Comparison of ENCODE assay signal across 10 cellular contexts in the genomic region with DNA sequence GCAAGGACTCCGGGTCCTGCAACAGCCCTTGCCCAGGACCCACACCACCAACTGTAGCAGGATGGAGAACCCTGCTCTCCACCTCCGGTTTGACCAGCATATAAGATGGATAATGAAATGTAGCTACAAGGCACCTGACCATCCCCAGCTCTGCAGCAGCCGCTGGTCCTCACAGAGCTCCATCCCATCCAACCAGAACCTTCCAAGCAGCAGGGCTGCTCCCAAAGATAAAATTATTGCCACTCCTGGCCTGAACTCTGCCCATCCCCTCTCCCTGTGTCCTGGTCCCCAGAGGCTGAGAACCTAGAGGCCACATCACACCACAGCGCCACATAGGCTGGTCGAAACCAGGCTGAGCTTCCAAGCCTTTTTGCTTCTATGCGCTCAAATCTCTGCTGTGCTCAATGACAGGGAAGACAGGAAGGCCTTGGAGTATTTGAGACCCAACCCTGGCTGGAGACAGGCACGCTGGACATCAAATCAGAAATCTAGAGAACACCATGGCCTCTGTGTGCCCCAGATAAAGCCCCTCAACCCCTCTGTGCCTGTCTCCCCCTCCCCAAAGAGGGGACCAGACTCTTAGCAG. TPM values are rescaled to one million over a fixed set of nuclear protein-coding genes. Genes with fewer than 3 reads are reported as not detected.
DNase-seq lines count a peak whose midpoint lies in the region; ATAC-seq, FAIRE-seq and TF ChIP-seq lines count a peak whose summit lies in the region.
"Had no signal": no experiment of that assay in that cellular context is flagged by ENCODE, and none has a peak within 500 bp of the region (broad histone marks: within the 10 kb centered on the region; RNA-seq: fewer than 3 reads in every experiment).

No MANE protein-coding gene starts in this region.

- TF ChIP-seq RAD21 in SK-N-SH (IDR thresholded peaks at IDR 0.05; ENCODE audit: low read length), result no peak

- H3K4me3 ChIP-seq in SK-N-SH (ENCODE audit: low read depth in 2 of 2, low read length in 1 of 2), result peak overlapping the region in 1 of 2 experiments; percentile 15; a peak in 1 of 4 replicates
- no peak overlapping the region for H3K4me3 ChIP-seq in astrocyte (ENCODE audit: insufficient read depth, low read depth, low read length)
- no peak overlapping the region for H3K4me3 ChIP-seq in mucosa of stomach (ENCODE audit: low read length)
- no peak overlapping the region for H3K4me3 ChIP-seq in stomach

- H3K4me1 ChIP-seq in SK-N-SH (ENCODE audit: control insufficient read depth in 1 of 2, insufficient read depth in 2 of 2, low read depth in 1 of 2, low read length in 1 of 2), result peaks cover 5 to 42% of the 10 kb centered on the region in 2 experiments; a peak in 3 of 4 replicates
- peaks cover 31% of the 10 kb centered on the region for H3K4me1 ChIP-seq in astrocyte (ENCODE audit: insufficient read depth, low read length)
- peaks cover 25% of the 10 kb centered on the region for H3K4me1 ChIP-seq in mucosa of stomach (ENCODE audit: control insufficient read depth, insufficient read depth, low read length)
- peaks cover 27 to 46% (median 35%) of the 10 kb centered on the region in 4 donors for H3K4me1 ChIP-seq in stomach

- no peaks in the 10 kb centered on the region for H3K9me2 ChIP-seq in SK-N-SH

- no peak for FAIRE-seq in astrocyte (lab: Jason Lieb, UNC)

- H3K9me3 Mint-ChIP-seq in astrocyte (ENCODE audit: unreplicated experiment), result no peaks in the 10 kb centered on the region

- peaks cover 5% of the 10 kb centered on the region for H3K4me1 Mint-ChIP-seq in astrocyte (ENCODE audit: low read depth, unreplicated experiment)

- H3K36me3 ChIP-seq in SK-N-SH (replicated peaks in 1 of 2; ENCODE audit: control insufficient read depth in 1 of 2, insufficient read depth in 2 of 2, low read length in 1 of 2) (peaks cover 15 to 27% of the 10 kb centered on the region in 2 experiments), astrocyte (ENCODE audit: insufficient read depth, low read length) (peaks cover 14% of the 10 kb centered on the region), mucosa of stomach (ENCODE audit: control insufficient read depth, insufficient read depth, low read length) (no peaks in the 10 kb centered on the region), stomach (peaks cover 31 to 54% (median 48%) of the 10 kb centered on the region in 4 donors)

- 92% methylated on average over 5 of the region's 7 CpGs for WGBS in SK-N-SH (ENCODE audit: low lambda C conversion rate)
- 79 to 90% (median 88%) methylated on average over 5 to 7 of the region's 7 CpGs for WGBS in stomach, 5 donors

- no peaks in the 10 kb centered on the region for H3K27me3 ChIP-seq in SK-N-SH (ENCODE audit: insufficient read depth)
- no peaks in the 10 kb centered on the region for H3K27me3 ChIP-seq in astrocyte (ENCODE audit: insufficient read depth, low read length)
- no peaks in the 10 kb centered on the region for H3K27me3 ChIP-seq in mucosa of stomach (ENCODE audit: control insufficient read depth, insufficient read depth, low read length)
- no peaks in the 10 kb centered on the region for H3K27me3 ChIP-seq in stomach

- H3K79me2 ChIP-seq in SK-N-SH (ENCODE audit: insufficient read depth), result peaks cover 89% of the 10 kb centered on the region
- peaks cover 87% of the 10 kb centered on the region for H3K79me2 ChIP-seq in astrocyte (ENCODE audit: insufficient read depth, low read length)

- DNase-seq in SK-N-SH (peak; percentile 49), astrocyte (ENCODE audit: low read depth) (no peak), stomach (no peak), NCI-H1092 treated with DMSO at 0.1 percent for 48 hours (lab: John Stamatoyannopoulos, UW) (no peak), cerebellum (ENCODE audit: low spot score) (no peak), DMS153 (lab: John Stamatoyannopoulos, UW) (no peak)
- DNase-seq: amniotic stem cell, Karpas-422 had no signal

- no peak overlapping the region for H2AFZ ChIP-seq in SK-N-SH (ENCODE audit: low read depth)
- H2AFZ ChIP-seq in astrocyte (ENCODE audit: low read depth, low read length), result no peak overlapping the region

- no peak for ATAC-seq in SK-N-SH treated with all-trans-retinoic acid at 6 μM for 48 hours

- TF ChIP-seq CTCF in SK-N-SH (IDR thresholded peaks at IDR 0.05) (no peak), astrocyte (IDR thresholded peaks at IDR 0.05; ENCODE audit: insufficient read depth, low read depth, low read length) (no peak), stomach (IDR thresholded peaks at IDR 0.05) (no peak)

- H3K4me3 Mint-ChIP-seq in astrocyte (ENCODE audit: unreplicated experiment), result peak overlapping the region; percentile 57

- CTCF ChIA-PET in SK-N-SH (lab: Yijun Ruan, JAX), result interaction anchor here (0.6 to 2.6 kb wide), 11 partner anchors 9 to 335 kb away, joined by 3 to 13 read pairs (median 4); a partner anchor contains a TSS

- no peak for TF ChIP-seq EP300 in SK-N-SH (IDR thresholded peaks at IDR 0.05; ENCODE audit: borderline replicate concordance in 1 of 2, low read depth in 1 of 2, low read length in 1 of 2)
- TF ChIP-seq EP300 in stomach (IDR thresholded peaks at IDR 0.05), result no peak

- peak overlapping the region; percentile 83 for H3K27ac Mint-ChIP-seq in astrocyte (ENCODE audit: unreplicated experiment)

- H3K36me3 Mint-ChIP-seq in astrocyte (ENCODE audit: low read depth, unreplicated experiment), result peaks cover 9% of the 10 kb centered on the region

- H3K9me3 ChIP-seq in SK-N-SH, result no peaks in the 10 kb centered on the region
- no peaks in the 10 kb centered on the region for H3K9me3 ChIP-seq in astrocyte (ENCODE audit: insufficient read depth, low read depth, low read length)
- H3K9me3 ChIP-seq in mucosa of stomach (ENCODE audit: control insufficient read depth, low read length), result no peaks in the 10 kb centered on the region
- H3K9me3 ChIP-seq in stomach, result no peaks in the 10 kb centered on the region

- POLR2A ChIA-PET in SK-N-SH (lab: Yijun Ruan, JAX), result interaction anchor here (0.6 to 3.5 kb wide), 9 partner anchors 9 to 116 kb away, joined by 3 to 47 read pairs (median 6); a partner anchor contains a TSS

- H3F3A ChIP-seq in SK-N-SH (replicated peaks; ENCODE audit: insufficient read depth), result peaks cover 8% of the 10 kb centered on the region

- no peaks in the 10 kb centered on the region for H3K27me3 Mint-ChIP-seq in astrocyte (ENCODE audit: low read depth, unreplicated experiment)

- H3K9ac ChIP-seq in SK-N-SH, result no peak overlapping the region
- H3K9ac ChIP-seq in astrocyte (ENCODE audit: low read length), result peak overlapping the region; percentile 97
- peak overlapping the region; percentile 5 for H3K9ac ChIP-seq in mucosa of stomach (ENCODE audit: low read length)

- TF ChIP-seq POLR2A in stomach (IDR thresholded peaks at IDR 0.05), result no peak

- H3K27ac ChIP-seq in SK-N-SH (ENCODE audit: low read depth in 2 of 2, low read length in 1 of 2) (peak overlapping the region; percentile 80 to 99; a peak in 3 of 4 replicates), astrocyte (ENCODE audit: low read depth, low read length) (no peak overlapping the region), stomach (peak overlapping the region in 4 of 5 donors; percentile 79 to 90 (median 85))

- H4K20me1 ChIP-seq in SK-N-SH (ENCODE audit: insufficient read depth), result peaks cover 36% of the 10 kb centered on the region
- peaks cover 66% of the 10 kb centered on the region for H4K20me1 ChIP-seq in astrocyte (ENCODE audit: insufficient read depth, low read length)

- H3K4me2 ChIP-seq in SK-N-SH, result 0 out of 2 replicates have a peak overlapping the region, but pooled peaks have one; percentile 96
- peak overlapping the region; percentile 100 for H3K4me2 ChIP-seq in astrocyte (ENCODE audit: low read length)

- intact Hi-C loops in stomach (cut with DNase I; ENCODE audit: low total_unique reads), result no loop called here

TF ChIP-seq in SK-N-SH, 30 proteins besides CTCF, POLR2A, EP300 and RAD21 (continues in another document):
- TF ChIP-seq FOXM1 (IDR thresholded peaks at IDR 0.05; ENCODE audit: low read depth), result no peak
- no peak for TF ChIP-seq MXI1 (IDR thresholded peaks at IDR 0.05; ENCODE audit: low read depth, low read length)

TF ChIP-seq in SK-N-SH treated with all-trans-retinoic acid at 6 μM for 48 hours, 23 proteins besides CTCF, POLR2A, EP300 and RAD21 (continues in another document):
- no peak for TF ChIP-seq ARNTL (CRISPR knock-in tag; IDR thresholded peaks at IDR 0.05; ENCODE audit: borderline replicate concordance, low read depth)

RNA-seq across cellular contexts. Expression of a gene that starts 4.2 kb away (rescaled TPM):
- polyA plus RNA-seq in SK-N-SH (2012; rRNA removed) (208 and 231 TPM in 2 replicates), stomach (100 to 1,000 TPM; 115 to 249 (median 154) TPM)
- polyA plus RNA-seq in SK-N-SH (2012; cell fraction: cytosol; rRNA removed), result 338 and 421 TPM in 2 replicates
- polyA plus RNA-seq in SK-N-SH (2012; cell fraction: nucleus; rRNA removed), result 37.9 and 59.8 TPM in 2 replicates
- total RNA-seq in astrocyte (236 and 246 TPM in 2 replicates), stomach (100 to 1,000 TPM in 2 of 5 donors, 10 to 100 TPM in 3; 38.5 to 227 (median 77.5) TPM), cerebellum (84.7 TPM)

RNA-seq across cellular contexts. Expression of a gene that starts 34.2 kb away (rescaled TPM):
- 6.6 and 7.5 TPM in 2 replicates for polyA plus RNA-seq in SK-N-SH (2012; rRNA removed)
- polyA plus RNA-seq in SK-N-SH (2012; cell fraction: cytosol; rRNA removed), result 7.1 and 8.2 TPM in 2 replicates
- polyA plus RNA-seq in SK-N-SH (2012; cell fraction: nucleus; rRNA removed), result 4.5 and 5.4 TPM in 2 replicates
- total RNA-seq in astrocyte, result 11.1 and 12.4 TPM in 2 replicates
- total RNA-seq in stomach, result 10 to 100 TPM in 2 of 5 donors, 1 to 10 TPM in 2, not detected in 1; 3.1 to 20.0 (median 9.9) TPM
- 10 to 100 TPM in 1 of 3 donors, 1 to 10 TPM in 2; 7.6 to 13.7 (median 9.5) TPM for polyA plus RNA-seq in stomach
- total RNA-seq in cerebellum, result 13.0 TPM

RNA-seq across cellular contexts. Expression of a gene that starts 34.5 kb away (rescaled TPM):
- polyA plus RNA-seq in SK-N-SH (2012; rRNA removed) (8.2 and 9.0 TPM in 2 replicates), stomach (1 to 10 TPM; 4.9 to 6.0 (median 5.7) TPM)
- polyA plus RNA-seq in SK-N-SH (2012; cell fraction: cytosol; rRNA removed), result 8.9 and 11.0 TPM in 2 replicates
- polyA plus RNA-seq in SK-N-SH (2012; cell fraction: nucleus; rRNA removed), result 17.8 and 27.7 TPM in 2 replicates
- total RNA-seq in astrocyte (21.6 and 24.9 TPM in 2 replicates), stomach (100 to 1,000 TPM in 2 of 5 donors, 10 to 100 TPM in 3; 44.6 to 288 (median 57.3) TPM), cerebellum (95.9 TPM)
